32 cellular contexts compared by ENCODE assay signal in the genomic region with DNA sequence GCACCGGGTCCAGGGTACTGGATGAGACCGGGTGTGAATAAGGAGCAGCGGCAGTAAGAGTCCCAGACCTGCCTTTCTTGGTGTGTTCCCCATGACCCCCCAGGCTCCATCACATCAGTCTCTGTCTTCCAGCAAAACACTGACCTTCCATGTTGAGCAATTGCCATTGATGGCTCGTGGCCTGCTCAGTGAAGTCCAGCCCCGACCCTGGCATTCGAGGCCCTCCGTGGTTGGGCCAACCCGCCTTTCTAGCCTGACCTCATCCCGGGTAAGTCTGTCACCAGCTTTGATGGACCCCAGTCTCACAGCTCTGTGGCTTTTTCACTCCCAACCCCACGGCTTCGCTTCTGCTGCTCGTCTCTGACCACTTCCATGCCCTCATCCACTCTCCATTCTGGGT. TPM values are rescaled to one million over a fixed set of nuclear protein-coding genes. Genes with fewer than 3 reads are reported as not detected.
A peak's percentile ranks its signal among the peaks of the same experiment; 100 is the strongest.
DNase-seq lines count a peak whose midpoint lies in the region; ATAC-seq, FAIRE-seq and TF ChIP-seq lines count a peak whose summit lies in the region.
"Had no signal": no experiment of that assay in that cellular context is flagged by ENCODE, and none has a peak within 500 bp of the region (broad histone marks: within the 10 kb centered on the region; RNA-seq: fewer than 3 reads in every experiment).

No MANE protein-coding gene starts in this region.

- H3K27me3 Mint-ChIP-seq in H9 (ENCODE audit: low read depth) = no peaks in the 10 kb centered on the region
- H3K27me3 Mint-ChIP-seq: CD4-positive, alpha-beta memory T cell had no signal

- H3K36me3 Mint-ChIP-seq in H9 (ENCODE audit: insufficient read depth in 1 of 3, low read depth in 3 of 3) = peaks cover 10 to 26% (median 12%) of the 10 kb centered on the region in 3 experiments; a peak in 5 of 7 replicates

- no peak overlapping the region for H4K5ac ChIP-seq in H9 (ENCODE audit: insufficient read length, low read depth, low read length)
- H4K5ac ChIP-seq in IMR-90 (ENCODE audit: low read depth, low read length) = no peak overlapping the region

- H3K23ac ChIP-seq in H9 (ENCODE audit: insufficient read length, low read depth, low read length) (no peak overlapping the region), IMR-90 (ENCODE audit: low read depth, low read length) (no peak overlapping the region)

- H3K27me3 ChIP-seq in H9 (ENCODE audit: insufficient read depth, low read length) = no peaks in the 10 kb centered on the region
- no peaks in the 10 kb centered on the region for H3K27me3 ChIP-seq in IMR-90 (ENCODE audit: control insufficient read depth, insufficient read depth, low read length)
- no peaks in the 10 kb centered on the region for H3K27me3 ChIP-seq in sigmoid colon
- H3K27me3 ChIP-seq: MG63, SJCRH30 had no signal

- WGBS in H9 (ENCODE audit: extremely low coverage, insufficient read length, low lambda C conversion rate) = no CpG with 5 or more reads among the region's 12 CpGs
- WGBS in IMR-90 (ENCODE audit: extremely low coverage in 2 of 2, insufficient read length in 1 of 2), 2 experiments = 95% methylated on average over 8 of the region's 12 CpGs; no CpG with 5 or more reads in 1 of the 2 experiments
- WGBS in sigmoid colon, 2 donors = 94 to 97% methylated on average over 12 of the region's 12 CpGs

- H3T11ph ChIP-seq in H9 (ENCODE audit: low read length) = no peak overlapping the region

- peaks cover 9% of the 10 kb centered on the region for H3K36me3 ChIP-seq in IMR-90 (ENCODE audit: control insufficient read depth, insufficient read depth, low read length)
- H3K36me3 ChIP-seq in sigmoid colon = peaks cover 0 to 12% (median 7%) of the 10 kb centered on the region in 4 donors

- H3K9me3 ChIP-seq in H9 (ENCODE audit: control insufficient read depth, low read depth, low read length) (no peaks in the 10 kb centered on the region), IMR-90 (ENCODE audit: control insufficient read depth, insufficient read depth, low read length) (no peaks in the 10 kb centered on the region), sigmoid colon (no peaks in the 10 kb centered on the region)
- H3K9me3 ChIP-seq: MG63, SJCRH30 had no signal

- H3K9ac ChIP-seq in H9 (ENCODE audit: extremely low read depth, insufficient read length, low read length) (no peak overlapping the region), IMR-90 (ENCODE audit: low read depth, low read length) (no peak overlapping the region)

- no peak overlapping the region for H3K4me3 ChIP-seq in IMR-90 (ENCODE audit: insufficient read depth, low read depth, low read length)
- no peak overlapping the region for H3K4me3 ChIP-seq in sigmoid colon
- H3K4me3 ChIP-seq: GM12878, MG63, PC-9, SJCRH30 had no signal

- peak overlapping the region in 2 of 3 experiments; percentile 45 to 65; a peak in 4 of 7 replicates for H3K27ac Mint-ChIP-seq in H9
- H3K27ac Mint-ChIP-seq: HFFc6 had no signal

- H3K4me1 ChIP-seq in H9 (ENCODE audit: insufficient read depth, low read length) (no peaks in the 10 kb centered on the region), IMR-90 (ENCODE audit: control insufficient read depth, insufficient read depth, low read length) (no peaks in the 10 kb centered on the region), sigmoid colon (peaks cover 0 to 25% (median 18%) of the 10 kb centered on the region in 4 donors)
- H3K4me1 ChIP-seq: SJCRH30 had no signal

- no peak for DNase-seq in H9
- DNase-seq in IMR-90 = no peak
- DNase-seq in mesenteric fat pad (ENCODE audit: low spot score) = peak; percentile 83
- no peak for DNase-seq in sigmoid colon
- no peak for DNase-seq in NCI-H1694 treated with DMSO at 0.1 percent for 48 hours (lab: John Stamatoyannopoulos, UW)
- DNase-seq in GM12891 (ENCODE audit: insufficient read length, low spot score) = no peak
- DNase-seq: C1 segment of cervical spinal cord; CD4-positive, alpha-beta memory T cell; DMS 273 treated with DMSO at 0.1 percent for 48 hours; DMS79; EL; GDM1; H7; HFFc6; KBM-7; MG63; NCI-H1105 treated with DMSO at 0.1 percent for 48 hours; NCI-H146; NCI-H2029; NCI-H446 treated with DMSO at 0.1 percent for 48 hours; NCI-H526; NCI-H82; NK-92 treated with Interleukin-12 subunit alpha and Interleukin-12 subunit beta, amount 100 ng/mL, for 24 hours; PC-9; SJCRH30 had no signal

- no peak for TF ChIP-seq RAD21 in IMR-90 (IDR thresholded peaks at IDR 0.05; ENCODE audit: low read length)

- FAIRE-seq in GM12891 (lab: Jason Lieb, UNC) = no peak
- FAIRE-seq: GM12878, GM19239, HTR-8/SVneo had no signal

- H2AK9ac ChIP-seq in IMR-90 (replicated peaks; ENCODE audit: low read depth, low read length, poor library complexity) = peak overlapping the region; percentile 34

- H2BK5ac ChIP-seq in H9 (ENCODE audit: insufficient read length, low read length) (no peak overlapping the region), IMR-90 (ENCODE audit: low read depth, low read length, poor library complexity, severe bottlenecking) (no peak overlapping the region)

- ATAC-seq in IMR-90 (ENCODE audit: low read depth) (no peak), HG03139 (IDR thresholded peaks at IDR 0.05; ENCODE audit: unreplicated experiment) (no peak)
- ATAC-seq: GM12878, Right ventricle myocardium inferior had no signal

- no peaks in the 10 kb centered on the region for H3K4me1 Mint-ChIP-seq in H9
- H3K4me1 Mint-ChIP-seq: CD4-positive, alpha-beta memory T cell had no signal

- POLR2A ChIA-PET in IMR-90 (lab: Charles Lee; ENCODE audit: unreplicated experiment) = no interaction called here

- no peaks in the 10 kb centered on the region for H3K79me1 ChIP-seq in H9 (ENCODE audit: insufficient read depth, low read depth, low read length, poor library complexity, severe bottlenecking)
- no peaks in the 10 kb centered on the region for H3K79me1 ChIP-seq in IMR-90 (ENCODE audit: low read depth in 1 of 2, low read length in 2 of 2)

- H3K79me2 ChIP-seq in H9 (ENCODE audit: insufficient read depth, low read length) = no peaks in the 10 kb centered on the region

- H3K23me2 ChIP-seq in H9 (ENCODE audit: insufficient read length, low read depth, low read length, poor library complexity, severe bottlenecking) = no peaks in the 10 kb centered on the region

- BruUV-seq in IMR-90 (replicated peaks; lab: Mats Ljungman, UMichigan) = no TSS peak

- CTCF ChIA-PET in IMR-90 (lab: Yijun Ruan, JAX) = no interaction called here

- H2BK120ac ChIP-seq in H9 (ENCODE audit: low read depth, low read length, poor library complexity, severe bottlenecking) = no peak overlapping the region
- H2BK120ac ChIP-seq in IMR-90 (ENCODE audit: low read depth, low read length) = no peak overlapping the region

- H3K27ac ChIP-seq in H9 (ENCODE audit: insufficient read length, low read depth, low read length) = no peak overlapping the region
- no peak overlapping the region for H3K27ac ChIP-seq in IMR-90 (ENCODE audit: insufficient read depth, low read length)
- H3K27ac ChIP-seq in sigmoid colon = peak overlapping the region; percentile 34 to 74 (median 68)
- H3K27ac ChIP-seq: PC-9, SJCRH30 had no signal

- H2BK20ac ChIP-seq in H9 (ENCODE audit: low read depth, low read length, poor library complexity, severe bottlenecking) (no peak overlapping the region), IMR-90 (ENCODE audit: low read depth, low read length) (no peak overlapping the region)

- H3K14ac ChIP-seq in H9 (ENCODE audit: insufficient read depth, low read length) (no peak overlapping the region), IMR-90 (replicated peaks; ENCODE audit: low read depth, low read length) (no peak overlapping the region)

- no peak overlapping the region for H3K4me3 Mint-ChIP-seq in H9
- H3K4me3 Mint-ChIP-seq: CD4-positive, alpha-beta memory T cell; HFFc6 had no signal

- no peaks in the 10 kb centered on the region for H3K9me1 ChIP-seq in IMR-90 (ENCODE audit: insufficient read depth, low read length)

- no peak overlapping the region for H2AK5ac ChIP-seq in H9 (ENCODE audit: insufficient read length, low read length)
- no peak overlapping the region for H2AK5ac ChIP-seq in IMR-90 (ENCODE audit: low read depth, low read length)

- no peak overlapping the region for H4K91ac ChIP-seq in H9 (ENCODE audit: insufficient read length, low read depth, low read length)
- no peak overlapping the region for H4K91ac ChIP-seq in IMR-90 (ENCODE audit: insufficient read depth, low read depth, low read length)

- intact Hi-C loops in IMR-90 (cut with micrococcal nuclease) = no loop called here
- intact Hi-C loops in sigmoid colon (cut with DNase I) = no loop called here

- no peak overlapping the region for H2BK15ac ChIP-seq in H9 (ENCODE audit: low read depth, low read length)
- H2BK15ac ChIP-seq in IMR-90 (ENCODE audit: low read depth, low read length) = no peak overlapping the region

- TF ChIP-seq POLR2A in IMR-90 (IDR thresholded peaks at IDR 0.05; ENCODE audit: low read depth, low read length) = no peak
- TF ChIP-seq POLR2A in sigmoid colon (IDR thresholded peaks at IDR 0.05) = no peak
- no peak for TF ChIP-seq POLR2A in GM12891 (IDR thresholded peaks at IDR 0.05; ENCODE audit: low read depth, low read length)

- H3K4me2 ChIP-seq in H9 (ENCODE audit: insufficient read depth, insufficient read length, low read length) = no peak overlapping the region
- no peak overlapping the region for H3K4me2 ChIP-seq in IMR-90 (ENCODE audit: low read depth, low read length)
- H3K4me2 ChIP-seq: PC-9 had no signal

- TF ChIP-seq EP300 in sigmoid colon (IDR thresholded peaks at IDR 0.05) = no peak

- H4K20me1 ChIP-seq in H9 (ENCODE audit: control insufficient read depth, insufficient read depth, insufficient read length) (no peaks in the 10 kb centered on the region), IMR-90 (ENCODE audit: insufficient read depth, low read length) (no peaks in the 10 kb centered on the region)

- no peak overlapping the region for H2BK12ac ChIP-seq in H9 (ENCODE audit: insufficient read length, low read depth, low read length)

- H3K4ac ChIP-seq in H9 (ENCODE audit: low read depth, low read length) = no peak overlapping the region
- no peak overlapping the region for H3K4ac ChIP-seq in IMR-90 (ENCODE audit: low read depth, low read length)

- TF ChIP-seq CTCF in H9 (conservative IDR thresholded peaks at IDR 0.05) (no peak), IMR-90 (conservative IDR thresholded peaks at IDR 0.05; ENCODE audit: low read depth, low read length) (no peak), sigmoid colon (IDR thresholded peaks at IDR 0.05) (no peak)

- in situ Hi-C loops in IMR-90 (cut with MboI; ENCODE audit: low sequenced_read_pairs) = no loop called here

- no peaks in the 10 kb centered on the region; a peak in 1 of 5 replicates for H3K9me3 Mint-ChIP-seq in H9
- H3K9me3 Mint-ChIP-seq: CD4-positive, alpha-beta memory T cell had no signal

- no peak overlapping the region for H2AFZ ChIP-seq in H9 (ENCODE audit: low read length)
- H2AFZ ChIP-seq in IMR-90 (replicated peaks; ENCODE audit: low read length, poor library complexity) = no peak overlapping the region
- H2AFZ ChIP-seq: PC-9 had no signal

- H4K8ac ChIP-seq in H9 (replicated peaks; ENCODE audit: insufficient read length, low read depth, low read length) (no peak overlapping the region), IMR-90 (ENCODE audit: low read depth in 2 of 2, low read length in 2 of 2) (no peak overlapping the region)

- H3K56ac ChIP-seq in H9 (ENCODE audit: insufficient read length, low read depth, low read length) (no peak overlapping the region), IMR-90 (ENCODE audit: extremely low read depth, insufficient read depth, low read length) (no peak overlapping the region)

- no peak overlapping the region for H3K18ac ChIP-seq in H9 (ENCODE audit: insufficient read length, low read depth, low read length)
- H3K18ac ChIP-seq in IMR-90 (ENCODE audit: low read depth, low read length) = no peak overlapping the region

- dilution Hi-C loops in IMR-90 (cut with HindIII; ENCODE audit: low sequenced_read_pairs, unreplicated experiment) = no loop called here

RNA-seq across cellular contexts. Expression of a gene that starts 6.4 kb away (rescaled TPM):
- total RNA-seq in H9 (2021) (not detected in 2 replicates), IMR-90 (2012; rRNA removed) (not detected in 2 replicates), mesenteric fat pad (0.29 TPM), sigmoid colon (under 1 TPM in 1 of 4 donors, not detected in 3; 0.33 TPM)
- polyA plus RNA-seq in IMR-90 (2012; rRNA removed) (not detected in 2 replicates), sigmoid colon (under 1 TPM in 1 of 3 donors, not detected in 2; 0.07 TPM)
- 0.03 TPM in 1 of 2 replicates, not detected in the other for polyA plus RNA-seq in IMR-90 (2012; cell fraction: cytosol; rRNA removed)
- polyA plus RNA-seq in IMR-90 (2012; cell fraction: nucleus; rRNA removed; ENCODE audit: low replicate concordance) = 0.08 and 0.17 TPM in 2 replicates
- not detected for polyA plus RNA-seq in GM12891 (2012; ENCODE audit: low read depth, missing spikeins)
- total RNA-seq: A673, GM12878, H7, HFFc6, PC-9, Right ventricle myocardium inferior, RPMI7951, SJCRH30 had no signal
- polyA plus RNA-seq: CD4-positive, alpha-beta memory T cell had no signal

RNA-seq across cellular contexts. Expression of a gene that starts 49.7 kb away (rescaled TPM):
- total RNA-seq in H9 (2021) = 48.2 and 51.0 TPM in 2 replicates
- total RNA-seq in IMR-90 (2012; rRNA removed) = 24.9 and 28.1 TPM in 2 replicates
- polyA plus RNA-seq in IMR-90 (2012; rRNA removed) = 14.1 and 17.0 TPM in 2 replicates
- polyA plus RNA-seq in IMR-90 (2012; cell fraction: cytosol; rRNA removed) = 2.8 and 3.3 TPM in 2 replicates
- polyA plus RNA-seq in IMR-90 (2012; cell fraction: nucleus; rRNA removed; ENCODE audit: low replicate concordance) = 16.1 and 66.2 TPM in 2 replicates
- total RNA-seq in mesenteric fat pad = 15.6 TPM
- total RNA-seq in sigmoid colon = 10 to 100 TPM; 16.1 to 20.8 (median 18.4) TPM
- 10 to 100 TPM in 1 of 3 donors, 1 to 10 TPM in 2; 3.7 to 13.2 (median 5.4) TPM for polyA plus RNA-seq in sigmoid colon
- 21.2 TPM for polyA plus RNA-seq in GM12891 (2012; ENCODE audit: low read depth, missing spikeins)

RNA-seq across cellular contexts. Expression of a gene that starts 53.9 kb away (rescaled TPM):
- 41.0 and 42.3 TPM in 2 replicates for total RNA-seq in H9 (2021)
- 56.5 and 63.6 TPM in 2 replicates for total RNA-seq in IMR-90 (2012; rRNA removed)
- 48.7 and 50.4 TPM in 2 replicates for polyA plus RNA-seq in IMR-90 (2012; rRNA removed)
- 46.6 and 47.3 TPM in 2 replicates for polyA plus RNA-seq in IMR-90 (2012; cell fraction: cytosol; rRNA removed)
- polyA plus RNA-seq in IMR-90 (2012; cell fraction: nucleus; rRNA removed; ENCODE audit: low replicate concordance) = 48.8 and 50.3 TPM in 2 replicates
- total RNA-seq in mesenteric fat pad = 50.6 TPM
- 10 to 100 TPM; 26.3 to 46.7 (median 36.8) TPM for total RNA-seq in sigmoid colon
- 10 to 100 TPM; 26.1 to 35.4 (median 28.5) TPM for polyA plus RNA-seq in sigmoid colon
- 63.6 TPM for polyA plus RNA-seq in GM12891 (2012; ENCODE audit: low read depth, missing spikeins)

RNA-seq across cellular contexts. Expression of a gene that starts 54.2 kb away (rescaled TPM):
- total RNA-seq in H9 (2021) = 119 and 121 TPM in 2 replicates
- 31.9 and 65.8 TPM in 2 replicates for total RNA-seq in IMR-90 (2012; rRNA removed)
- 42.4 and 49.2 TPM in 2 replicates for polyA plus RNA-seq in IMR-90 (2012; rRNA removed)
- polyA plus RNA-seq in IMR-90 (2012; cell fraction: cytosol; rRNA removed) = 5.4 and 9.3 TPM in 2 replicates
- 3.4 and 15.5 TPM in 2 replicates for polyA plus RNA-seq in IMR-90 (2012; cell fraction: nucleus; rRNA removed; ENCODE audit: low replicate concordance)
- 57.7 TPM for total RNA-seq in mesenteric fat pad
- 10 to 100 TPM; 37.7 to 54.9 (median 45.8) TPM for total RNA-seq in sigmoid colon
- polyA plus RNA-seq in sigmoid colon = 10 to 100 TPM; 46.8 to 61.4 (median 52.7) TPM
- 68.0 TPM for polyA plus RNA-seq in GM12891 (2012; ENCODE audit: low read depth, missing spikeins)

Comparison
In these comparisons a context has a peak if more than half of its experiments do, and no peak if none do; other contexts are left out.
1. H3K27ac ChIP-seq: peak in sigmoid colon (4 of 4); none in H9 (single experiment) and IMR-90 (single experiment).